In genomic region chr19:718251-719024, GRCh38 we compare ENCODE assay signal across 18 cellular contexts. TPM values are rescaled to one million over a fixed set of nuclear protein-coding genes. Genes with fewer than 3 reads are reported as not detected.
DNase-seq lines count a peak whose midpoint lies in the region; ATAC-seq and TF ChIP-seq lines count a peak whose summit lies in the region.
"Had no signal": no experiment of that assay in that cellular context is flagged by ENCODE, and none has a peak within 500 bp of the region (broad histone marks: within the 10 kb centered on the region; RNA-seq: fewer than 3 reads in every experiment).

No MANE protein-coding gene starts in this region.

- H3K4me2 ChIP-seq in OCI-LY3 (ENCODE audit: low read length) (peak overlapping the region; percentile 64), mesendoderm (ENCODE audit: low read length) (no peak overlapping the region)

- H4K8ac ChIP-seq in mesendoderm (ENCODE audit: low read depth, low read length), result no peak overlapping the region

- H2AK5ac ChIP-seq in mesendoderm (ENCODE audit: low read length), result no peak overlapping the region

- no peak overlapping the region for H2BK120ac ChIP-seq in mesendoderm (ENCODE audit: low read depth, low read length)

- H3K4me3 ChIP-seq in OCI-LY3 (ENCODE audit: low read length), result peak overlapping the region; percentile 34
- H3K4me3 ChIP-seq in endodermal cell (ENCODE audit: low read length), result no peak overlapping the region
- no peak overlapping the region for H3K4me3 ChIP-seq in mesendoderm (ENCODE audit: low read length)

- peaks cover 1% of the 10 kb centered on the region for H3K4me1 Mint-ChIP-seq in endodermal cell

- no peak overlapping the region for H3K23ac ChIP-seq in mesendoderm (ENCODE audit: low read length)

- H3K79me2 ChIP-seq in OCI-LY3 (ENCODE audit: low read length), result no peaks in the 10 kb centered on the region
- no peaks in the 10 kb centered on the region for H3K79me2 ChIP-seq in mesendoderm (ENCODE audit: control insufficient read depth, insufficient read depth, low read length)

- peaks cover 12% of the 10 kb centered on the region for H3K9me3 Mint-ChIP-seq in endodermal cell

- DNase-seq in endodermal cell (no peak), mesendoderm (no peak), NCI-H226 (no peak), HT-29 (ENCODE audit: low spot score) (no peak), NCI-H748 treated with DMSO at 0.1 percent for 48 hours (lab: John Stamatoyannopoulos, UW) (no peak)
- DNase-seq: activated CD8-positive, alpha-beta T cell treated with anti-CD3 and anti-CD28 coated beads, Interleukin-2, amount 10 ng/mL, durations not matched to agents 7 days and 5 days; activated gamma-delta T cell treated with Interleukin-2 at 50 U/mL for 16 hours; NCI-H1105; NCI-H510A; stimulated activated CD4-positive, alpha-beta T cell treated with anti-CD3 and anti-CD28 coated beads, Interleukin-4, amount 100 ng/mL, for 24 hours; stimulated activated naive CD4-positive, alpha-beta T cell treated with Interleukin-2 at 50 U/mL for 16 hours; T-helper 9 cell had no signal

- H3K79me1 ChIP-seq in mesendoderm (ENCODE audit: low read length), result no peaks in the 10 kb centered on the region

- 75 to 87% methylated on average over 18 to 27 of the region's 27 CpGs for WGBS in endodermal cell (ENCODE audit: insufficient coverage in 1 of 2, insufficient read length in 1 of 2), 2 experiments
- no CpG with 5 or more reads among the region's 27 CpGs for WGBS in mesendoderm (ENCODE audit: extremely low coverage, insufficient coverage, low lambda C conversion rate)

- H4K5ac ChIP-seq in mesendoderm (ENCODE audit: low read length), result no peak overlapping the region

- peaks cover 29% of the 10 kb centered on the region for H3K4me1 ChIP-seq in OCI-LY3 (ENCODE audit: low read length)
- no peaks in the 10 kb centered on the region for H3K4me1 ChIP-seq in endodermal cell (ENCODE audit: control insufficient read depth, insufficient read depth, low read length)
- no peaks in the 10 kb centered on the region for H3K4me1 ChIP-seq in mesendoderm (ENCODE audit: control insufficient read depth, low read depth, low read length)

- H3K27ac Mint-ChIP-seq in endodermal cell, result no peak overlapping the region
- H3K27ac Mint-ChIP-seq: activated CD8-positive, alpha-beta T cell treated with anti-CD3 and anti-CD28 coated beads, Interleukin-2, amount 10 ng/mL, durations not matched to agents 7 days and 5 days had no signal

- H3K9ac ChIP-seq in OCI-LY3 (ENCODE audit: low read length) (peak overlapping the region; percentile 28; the same call in 1 of the 2 replicates), endodermal cell (ENCODE audit: extremely low read depth, low read length, poor library complexity, severe bottlenecking) (no peak overlapping the region), mesendoderm (ENCODE audit: low read length) (no peak overlapping the region)

- no peaks in the 10 kb centered on the region for H4K20me1 ChIP-seq in OCI-LY3 (ENCODE audit: insufficient read depth, low read length)

- no peak overlapping the region for H2BK5ac ChIP-seq in mesendoderm (ENCODE audit: low read length)

- H3K9me3 ChIP-seq in OCI-LY3 (ENCODE audit: insufficient read depth, low read length) (no peaks in the 10 kb centered on the region), endodermal cell (ENCODE audit: control insufficient read depth, low read length) (peaks cover 4% of the 10 kb centered on the region)

- H2BK15ac ChIP-seq in mesendoderm (replicated peaks; ENCODE audit: low read depth), result no peak overlapping the region

- H3K4ac ChIP-seq in mesendoderm (ENCODE audit: low read depth, low read length), result no peak overlapping the region

- H3K27me3 ChIP-seq in OCI-LY3 (ENCODE audit: low read depth, low read length), result 0 out of 2 replicates have a peak, but pooled peaks cover 2% of the 10 kb centered on the region
- H3K27me3 ChIP-seq in endodermal cell (ENCODE audit: control insufficient read depth, insufficient read depth, low read length, poor library complexity, severe bottlenecking), result no peaks in the 10 kb centered on the region
- H3K27me3 ChIP-seq in mesendoderm (ENCODE audit: insufficient read depth, low read length, poor library complexity), result no peaks in the 10 kb centered on the region

- no peaks in the 10 kb centered on the region for H3K36me3 ChIP-seq in OCI-LY3 (replicated peaks; ENCODE audit: low read depth, low read length)
- H3K36me3 ChIP-seq in endodermal cell (ENCODE audit: control insufficient read depth, insufficient read depth, low read length), result no peaks in the 10 kb centered on the region
- H3K36me3 ChIP-seq in mesendoderm (ENCODE audit: control insufficient read depth, insufficient read depth, low read length), result no peaks in the 10 kb centered on the region

- peaks cover 8% of the 10 kb centered on the region for H3K36me3 Mint-ChIP-seq in endodermal cell (ENCODE audit: low read depth)

- TF ChIP-seq CTCF in OCI-LY3 (IDR thresholded peaks at IDR 0.05; ENCODE audit: low read depth, low read length), result no peak
- TF ChIP-seq CTCF in endodermal cell (conservative IDR thresholded peaks at IDR 0.05), result no peak

- H3K27me3 Mint-ChIP-seq in endodermal cell (ENCODE audit: insufficient read depth), result peaks cover 2% of the 10 kb centered on the region

- H3K18ac ChIP-seq in mesendoderm (ENCODE audit: low read length), result no peak overlapping the region

- peak overlapping the region; percentile 49; the same call in 1 of the 2 replicates for H3K27ac ChIP-seq in OCI-LY3 (ENCODE audit: low read length)
- peak overlapping the region; percentile 78 for H3K27ac ChIP-seq in endodermal cell (ENCODE audit: low read depth, low read length)
- peak overlapping the region; percentile 57 for H3K27ac ChIP-seq in mesendoderm (ENCODE audit: low read depth, low read length)
- H3K27ac ChIP-seq in temporal lobe (ENCODE audit: low read depth, low read length), result peak overlapping the region; percentile 72
- H3K27ac ChIP-seq: epithelial cell of prostate had no signal

- H3K4me3 Mint-ChIP-seq in endodermal cell, result no peak overlapping the region
- H3K4me3 Mint-ChIP-seq: activated CD8-positive, alpha-beta T cell treated with anti-CD3 and anti-CD28 coated beads, Interleukin-2, amount 10 ng/mL, durations not matched to agents 7 days and 5 days had no signal

- H3K56ac ChIP-seq in mesendoderm (ENCODE audit: low read length), result no peak overlapping the region

- peak overlapping the region; percentile 47; the same call in 1 of the 2 replicates for H2AFZ ChIP-seq in OCI-LY3 (ENCODE audit: low read depth, low read length)

- no peak for ATAC-seq in HG03135 (IDR thresholded peaks at IDR 0.05; ENCODE audit: unreplicated experiment)
- ATAC-seq: activated CD8-positive, alpha-beta T cell treated with anti-CD3 and anti-CD28 coated beads, Interleukin-2, amount 10 ng/mL, durations not matched to agents 7 days and 5 days had no signal

RNA-seq across cellular contexts. Expression of gene PALM, which starts 9.7 kb away (rescaled TPM):
- 10 to 100 TPM; 32.9 to 40.8 TPM for total RNA-seq in endodermal cell
- polyA plus RNA-seq in endodermal cell (2013, experiment 1 of 2), result 101 TPM
- polyA plus RNA-seq in endodermal cell (2013, experiment 2 of 2), result 88.7 TPM
- polyA plus RNA-seq in mesendoderm (2013, experiment 1 of 2), result 2.0 TPM
- polyA plus RNA-seq in mesendoderm (2013, experiment 2 of 2), result 2.1 TPM
- total RNA-seq in temporal lobe, result 84.1 TPM
- total RNA-seq in HT-29 (2014; rRNA removed; shearing (Covaris generic)), result 0.13 TPM in 1 of 2 replicates, not detected in the other
- total RNA-seq: activated CD8-positive, alpha-beta T cell treated with anti-CD3 and anti-CD28 coated beads, Interleukin-2, amount 10 ng/mL, durations not matched to agents 7 days and 5 days had no signal

RNA-seq across cellular contexts. Expression of gene PRSS57, which starts 23.2 kb away (rescaled TPM):
- total RNA-seq in endodermal cell, result not detected
- polyA plus RNA-seq in endodermal cell (2013, experiment 1 of 2), result not detected
- polyA plus RNA-seq in endodermal cell (2013, experiment 2 of 2), result not detected
- polyA plus RNA-seq in mesendoderm (2013, experiment 1 of 2), result 0.04 TPM
- not detected for polyA plus RNA-seq in mesendoderm (2013, experiment 2 of 2)
- not detected for total RNA-seq in temporal lobe
- total RNA-seq in HT-29 (2014; rRNA removed; shearing (Covaris generic)), result not detected in 2 replicates
- total RNA-seq: activated CD8-positive, alpha-beta T cell treated with anti-CD3 and anti-CD28 coated beads, Interleukin-2, amount 10 ng/mL, durations not matched to agents 7 days and 5 days; mucosa of gallbladder had no signal

RNA-seq across cellular contexts. Expression of gene MISP, which starts 32.5 kb away (rescaled TPM):
- total RNA-seq in endodermal cell, result under 1 TPM in 1 of 2 donors, not detected in 1; 0.11 TPM
- 0.18 TPM for polyA plus RNA-seq in endodermal cell (2013, experiment 1 of 2)
- 0.21 TPM for polyA plus RNA-seq in endodermal cell (2013, experiment 2 of 2)
- polyA plus RNA-seq in mesendoderm (2013, experiment 1 of 2), result 0.11 TPM
- polyA plus RNA-seq in mesendoderm (2013, experiment 2 of 2), result 0.14 TPM
- total RNA-seq in temporal lobe, result under 0.01 TPM
- 206 and 211 TPM in 2 replicates for total RNA-seq in HT-29 (2014; rRNA removed; shearing (Covaris generic))
- total RNA-seq: activated CD8-positive, alpha-beta T cell treated with anti-CD3 and anti-CD28 coated beads, Interleukin-2, amount 10 ng/mL, durations not matched to agents 7 days and 5 days; pulmonary artery endothelial cell had no signal

RNA-seq across cellular contexts. Expression of gene FSTL3, which starts 42.2 kb away (rescaled TPM):
- total RNA-seq in endodermal cell, result 10 to 100 TPM in 1 of 2 donors, 1 to 10 TPM in 1; 9.8 to 14.1 TPM
- polyA plus RNA-seq in endodermal cell (2013, experiment 1 of 2), result 8.7 TPM
- polyA plus RNA-seq in endodermal cell (2013, experiment 2 of 2), result 9.6 TPM
- 2.3 TPM for polyA plus RNA-seq in mesendoderm (2013, experiment 1 of 2)
- polyA plus RNA-seq in mesendoderm (2013, experiment 2 of 2), result 2.6 TPM
- total RNA-seq in temporal lobe, result 4.9 TPM
- 6.2 and 8.9 TPM in 2 replicates for total RNA-seq in HT-29 (2014; rRNA removed; shearing (Covaris generic))

RNA-seq across cellular contexts. Expression of gene RNF126, which starts 55.4 kb away (rescaled TPM):
- total RNA-seq in endodermal cell (10 to 100 TPM; 49.1 to 66.4 TPM), temporal lobe (11.8 TPM)
- polyA plus RNA-seq in endodermal cell (2013, experiment 1 of 2), result 59.6 TPM
- 56.3 TPM for polyA plus RNA-seq in endodermal cell (2013, experiment 2 of 2)
- polyA plus RNA-seq in mesendoderm (2013, experiment 1 of 2), result 86.4 TPM
- polyA plus RNA-seq in mesendoderm (2013, experiment 2 of 2), result 86.7 TPM
- total RNA-seq in HT-29 (2014; rRNA removed; shearing (Covaris generic)), result 123 TPM in 2 replicates

Comparison
In these comparisons a context has a peak if more than half of its experiments do, and no peak if none do; other contexts are left out.
1. RNA of gene PALM, which starts 9.7 kb away (total RNA-seq): 84.1 TPM in temporal lobe (single experiment) and 32.9 to 40.8 TPM in endodermal cell; 0.13 TPM in HT-29; every median in the first group is over 10 times any median in the second.
2. RNA of gene MISP, which starts 32.5 kb away (total RNA-seq): 206 to 211 TPM in HT-29; 0.11 TPM in endodermal cell and under 0.01 TPM in temporal lobe (single experiment); every median in the first group is over 100 times any median in the second.
3. Peak in every context shown above with its lines, with median percentiles within 50 percentile points of each other: H3K27ac ChIP-seq.